In the genomic region with DNA sequence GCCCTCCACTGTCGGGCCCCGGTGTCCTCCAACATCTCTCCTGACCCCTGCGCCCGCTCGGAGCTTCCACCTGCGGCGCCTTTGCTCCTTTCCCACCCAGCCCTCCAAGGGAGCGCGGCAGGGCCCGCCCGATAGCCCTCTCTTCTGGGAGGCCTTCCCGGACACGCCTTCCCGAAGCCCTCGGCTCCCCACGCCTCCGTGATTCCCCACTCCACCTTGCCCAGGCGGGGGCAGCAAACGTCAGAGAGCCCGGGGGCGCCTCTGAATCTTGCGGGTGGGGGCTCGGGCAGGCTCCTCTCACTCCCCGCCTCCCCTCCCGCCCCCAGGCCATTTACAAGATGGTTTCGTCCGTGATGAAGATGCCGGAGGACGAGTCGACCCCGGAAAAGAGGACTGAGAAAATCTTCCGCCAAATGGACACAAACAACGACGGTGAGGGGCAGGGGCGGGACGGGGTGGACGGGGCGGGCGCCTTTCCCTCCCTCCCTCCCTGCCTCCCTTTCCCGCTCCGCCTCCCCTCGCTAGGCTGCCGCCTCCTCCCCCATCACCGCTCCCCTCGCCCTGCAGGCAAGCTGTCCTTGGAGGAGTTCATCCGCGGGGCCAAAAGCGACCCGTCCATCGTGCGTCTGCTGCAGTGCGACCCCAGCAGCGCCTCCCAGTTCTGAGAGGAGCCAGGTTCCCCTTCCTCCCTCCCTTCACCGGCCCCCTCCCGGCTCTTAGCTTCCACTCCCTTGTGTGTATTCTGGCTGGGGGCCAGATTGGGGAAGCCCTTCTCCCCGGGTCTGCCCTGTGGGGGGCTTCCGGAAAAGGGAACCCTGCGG, we compare ENCODE assay signal across 8 cellular contexts. TPM values are rescaled to one million over a fixed set of nuclear protein-coding genes. Genes with fewer than 3 reads are reported as not detected.
DNase-seq lines count a peak whose midpoint lies in the region; ATAC-seq and TF ChIP-seq lines count a peak whose summit lies in the region.

No MANE protein-coding gene starts in this region.

- no peaks in the 10 kb centered on the region for H3K79me2 ChIP-seq in fibroblast of lung (ENCODE audit: control insufficient read depth, insufficient read depth, low read length)

- H3K4me2 ChIP-seq in fibroblast of lung (ENCODE audit: extremely low read depth, insufficient read depth, low read length): peak overlapping the region; percentile 52

- H2AFZ ChIP-seq in fibroblast of lung (ENCODE audit: low read length): no peak overlapping the region

- H3K4me3 ChIP-seq in fibroblast of lung (replicated peaks in 1 of 4; ENCODE audit: control extremely low read depth in 1 of 4, insufficient read depth in 1 of 4, low read depth in 3 of 4, low read length in 4 of 4): peak overlapping the region in 2 of 4 experiments; percentile 28 to 52

- H3K4me3 Mint-ChIP-seq in T-helper 17 cell: peak overlapping the region; percentile 80
- peak overlapping the region; percentile 45 for H3K4me3 Mint-ChIP-seq in natural killer cell treated with Interleukin-12 subunit alpha and Interleukin-12 subunit beta and Interleukin-15 and Interleukin-18, amount 100 ng/mL, for 72 hours

- peaks cover 8% of the 10 kb centered on the region for H3K27me3 ChIP-seq in fibroblast of lung (ENCODE audit: control insufficient read depth, insufficient read depth, low read length)

- no peak overlapping the region for H3K9ac ChIP-seq in fibroblast of lung (ENCODE audit: insufficient read depth, low read length)

- H3K4me1 ChIP-seq in fibroblast of lung (ENCODE audit: control insufficient read depth, extremely low read depth, insufficient read depth, low read length): no peaks in the 10 kb centered on the region

- H4K20me1 ChIP-seq in fibroblast of lung (ENCODE audit: control insufficient read depth, extremely low read depth, insufficient read depth, low read length): no peaks in the 10 kb centered on the region

- TF ChIP-seq CTCF in fibroblast of lung (conservative IDR thresholded peaks at IDR 0.05 in 1 of 2, IDR thresholded peaks at IDR 0.05 in 1 of 2; ENCODE audit: low read depth in 1 of 2, low read length in 2 of 2): no peak

- peaks cover 2% of the 10 kb centered on the region for H3K36me3 Mint-ChIP-seq in T-helper 17 cell (ENCODE audit: low read depth)
- H3K36me3 Mint-ChIP-seq in natural killer cell treated with Interleukin-12 subunit alpha and Interleukin-12 subunit beta and Interleukin-15 and Interleukin-18, amount 100 ng/mL, for 72 hours: no peaks in the 10 kb centered on the region

- no peak for ATAC-seq in T-helper 17 cell
- ATAC-seq in natural killer cell treated with Interleukin-12 subunit alpha and Interleukin-12 subunit beta and Interleukin-15 and Interleukin-18, amount 100 ng/mL, for 72 hours: peak in 1 of 2 donors; percentile 37

- no peak overlapping the region for H3K27ac Mint-ChIP-seq in T-helper 17 cell
- no peak overlapping the region for H3K27ac Mint-ChIP-seq in natural killer cell treated with Interleukin-12 subunit alpha and Interleukin-12 subunit beta and Interleukin-15 and Interleukin-18, amount 100 ng/mL, for 72 hours

- H3K4me1 Mint-ChIP-seq in T-helper 17 cell: peaks cover 5% of the 10 kb centered on the region
- H3K4me1 Mint-ChIP-seq in natural killer cell treated with Interleukin-12 subunit alpha and Interleukin-12 subunit beta and Interleukin-15 and Interleukin-18, amount 100 ng/mL, for 72 hours (ENCODE audit: low read depth in 2 of 2): peaks cover 0 to 8% of the 10 kb centered on the region in 2 donors

- no peaks in the 10 kb centered on the region for H3K9me3 Mint-ChIP-seq in natural killer cell treated with Interleukin-12 subunit alpha and Interleukin-12 subunit beta and Interleukin-15 and Interleukin-18, amount 100 ng/mL, for 72 hours

- H3K27ac ChIP-seq in fibroblast of lung (ENCODE audit: insufficient read depth, low read length): no peak overlapping the region

- DNase-seq in activated T-cell treated with anti-CD3 and anti-CD28 coated beads for 4 hours (peak; percentile 8), T-helper 17 cell (no peak), fibroblast of lung (ENCODE audit: low read depth in 2 of 2) (peak in 1 of 2 donors; percentile 37), inferior parietal cortex (ENCODE audit: extremely low spot score) (no peak), H4 (ENCODE audit: low spot score) (no peak), HuH-7 (ENCODE audit: low spot score) (no peak)
- DNase-seq in activated T-cell treated with anti-CD3 and anti-CD28 coated beads, Interleukin-2, amount 50 U/mL, for 1 hour: no peak
- DNase-seq in natural killer cell treated with Interleukin-12 subunit alpha and Interleukin-12 subunit beta and Interleukin-15 and Interleukin-18, amount 100 ng/mL, for 72 hours (ENCODE audit: low spot score): no peak

- H3K36me3 ChIP-seq in fibroblast of lung (ENCODE audit: control insufficient read depth, insufficient read depth, low read length): no peaks in the 10 kb centered on the region

- peaks cover 72% of the 10 kb centered on the region for H3K27me3 Mint-ChIP-seq in T-helper 17 cell
- H3K27me3 Mint-ChIP-seq in natural killer cell treated with Interleukin-12 subunit alpha and Interleukin-12 subunit beta and Interleukin-15 and Interleukin-18, amount 100 ng/mL, for 72 hours: peaks cover 34 to 35% of the 10 kb centered on the region in 2 donors

- H3K9me3 ChIP-seq in T-helper 17 cell (ENCODE audit: control insufficient read depth, low read length, poor library complexity, severe bottlenecking) (no peaks in the 10 kb centered on the region), fibroblast of lung (ENCODE audit: control insufficient read depth, insufficient read depth, low read depth, low read length) (no peaks in the 10 kb centered on the region)

RNA-seq across cellular contexts. Expression of a gene that starts 7.1 kb away (rescaled TPM):
- total RNA-seq in T-helper 17 cell (not detected), fibroblast of lung (0.33 TPM in 1 of 2 replicates, not detected in the other)
- polyA plus RNA-seq in fibroblast of lung: 0.06 TPM in 1 of 2 replicates, not detected in the other
- polyA plus RNA-seq in fibroblast of lung (2012): 0.16 TPM in 1 of 2 replicates, not detected in the other
- polyA minus RNA-seq in fibroblast of lung (ENCODE audit: low replicate concordance): not detected in 2 replicates
- under 1 TPM in 1 of 2 donors, not detected in 1; 0.38 TPM for total RNA-seq in natural killer cell treated with Interleukin-12 subunit alpha and Interleukin-12 subunit beta and Interleukin-15 and Interleukin-18, amount 100 ng/mL, for 72 hours
- not detected in 2 replicates for total RNA-seq in H4 (2014; rRNA removed; shearing (Covaris generic))

RNA-seq across cellular contexts. Expression of a gene that starts 7.8 kb away (rescaled TPM):
- total RNA-seq in T-helper 17 cell (not detected), fibroblast of lung (57.5 and 69.9 TPM in 2 replicates)
- 24.2 and 38.1 TPM in 2 replicates for polyA plus RNA-seq in fibroblast of lung
- 36.6 and 61.1 TPM in 2 replicates for polyA plus RNA-seq in fibroblast of lung (2012)
- polyA minus RNA-seq in fibroblast of lung (ENCODE audit: low replicate concordance): 59.7 and 87.2 TPM in 2 replicates
- total RNA-seq in natural killer cell treated with Interleukin-12 subunit alpha and Interleukin-12 subunit beta and Interleukin-15 and Interleukin-18, amount 100 ng/mL, for 72 hours: 1 to 10 TPM; 2.5 to 5.9 TPM
- total RNA-seq in H4 (2014; rRNA removed; shearing (Covaris generic)): 81.8 and 118 TPM in 2 replicates

RNA-seq across cellular contexts. Expression of a gene that starts 22.7 kb away (rescaled TPM):
- not detected for total RNA-seq in T-helper 17 cell
- total RNA-seq in fibroblast of lung: 0.33 and 1.0 TPM in 2 replicates
- 0.38 and 1.6 TPM in 2 replicates for polyA plus RNA-seq in fibroblast of lung
- polyA plus RNA-seq in fibroblast of lung (2012): 0.43 and 2.5 TPM in 2 replicates
- polyA minus RNA-seq in fibroblast of lung (ENCODE audit: low replicate concordance): not detected in 2 replicates
- total RNA-seq in natural killer cell treated with Interleukin-12 subunit alpha and Interleukin-12 subunit beta and Interleukin-15 and Interleukin-18, amount 100 ng/mL, for 72 hours: not detected
- total RNA-seq in H4 (2014; rRNA removed; shearing (Covaris generic)): 0.12 and 0.15 TPM in 2 replicates
